20 cellular contexts compared by ENCODE assay signal in the genomic region with DNA sequence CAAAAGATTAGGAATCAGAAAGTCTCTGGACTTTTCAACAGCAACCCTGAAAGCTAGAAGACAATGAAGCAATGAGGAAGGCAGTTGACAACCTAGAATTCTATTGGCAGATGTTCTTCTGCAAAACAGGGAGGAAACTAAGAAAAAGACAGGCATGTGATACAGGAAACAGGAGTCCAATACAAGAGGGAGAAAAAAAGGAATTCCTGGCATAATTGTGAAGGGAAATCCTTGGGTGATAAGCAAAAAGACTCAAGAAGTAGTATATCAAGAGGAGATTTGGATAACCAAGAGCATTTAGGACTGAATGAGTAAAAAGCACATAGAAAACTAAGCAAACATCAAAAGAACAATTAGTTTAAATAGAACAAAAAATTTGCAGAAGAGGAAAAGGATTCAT. TPM values are rescaled to one million over a fixed set of nuclear protein-coding genes. Genes with fewer than 3 reads are reported as not detected.
"Had no signal": no experiment of that assay in that cellular context is flagged by ENCODE, and none has a peak within 500 bp of the region (broad histone marks: within the 10 kb centered on the region; RNA-seq: fewer than 3 reads in every experiment).

No MANE protein-coding gene starts in this region.

- ATAC-seq: activated CD4-positive, CD25-positive, alpha-beta regulatory T cell treated with anti-CD3 and anti-CD28 coated beads, Interleukin-2, amount 50 U/mL, for 24 hours; activated CD8-positive, alpha-beta T cell treated with anti-CD3 and anti-CD28 coated beads, Interleukin-2, amount 10 ng/mL, durations not matched to agents 7 days and 5 days; left cardiac atrium; natural killer cell treated with Interleukin-12 subunit alpha and Interleukin-12 subunit beta and Interleukin-15 and Interleukin-18, amount 100 ng/mL, for 72 hours; T-cell had no signal

- H3K36me3 ChIP-seq: esophagus muscularis mucosa, neutrophil, sigmoid colon, spleen had no signal

- H3K9me3 ChIP-seq: esophagus muscularis mucosa, neutrophil, sigmoid colon, spleen had no signal

- H3K4me3 ChIP-seq: coronary artery, esophagus muscularis mucosa, hepatocyte, sigmoid colon, spleen had no signal

- DNase-seq: activated CD4-positive, alpha-beta T cell treated with anti-CD3 and anti-CD28 coated beads, Interleukin-2, amount 10 ng/mL, durations not matched to agents 7 days and 5 days; activated CD8-positive, alpha-beta T cell treated with anti-CD3 and anti-CD28 coated beads, Interleukin-2, amount 10 ng/mL, durations not matched to agents 7 days and 5 days; activated naive CD4-positive, alpha-beta T cell treated with Interleukin-2 at 50 U/mL for 16 hours; activated naive CD8-positive, alpha-beta T cell treated with anti-CD3 and anti-CD28 coated beads, Interleukin-2, amount 10 ng/mL, durations not matched to agents 7 days and 5 days; activated T-cell treated with anti-CD3 and anti-CD28 coated beads, Interleukin-2, amount 50 U/mL, for 24 hours; central memory CD4-positive, alpha-beta T cell; foreskin fibroblast; left cardiac atrium; sigmoid colon; spleen; stimulated activated CD4-positive, alpha-beta T cell treated with anti-CD3 and anti-CD28 coated beads, Interleukin-4, amount 100 ng/mL, for 4 hours; stimulated activated naive CD4-positive, alpha-beta T cell; T-cell had no signal

- H3K27me3 ChIP-seq: esophagus muscularis mucosa, hepatocyte, neutrophil, sigmoid colon, spleen had no signal

- H3K27ac ChIP-seq: coronary artery, esophagus muscularis mucosa, hepatocyte, neutrophil, sigmoid colon, spleen had no signal

RNA-seq across cellular contexts. Expression of a gene that starts 58.6 kb away (rescaled TPM):
- total RNA-seq: activated CD4-positive, alpha-beta T cell treated with anti-CD3 and anti-CD28 coated beads, Interleukin-2, amount 10 ng/mL, durations not matched to agents 7 days and 5 days; activated CD8-positive, alpha-beta T cell treated with anti-CD3 and anti-CD28 coated beads, Interleukin-2, amount 10 ng/mL, durations not matched to agents 7 days and 5 days; activated T-helper 2 cell treated with anti-CD3 and anti-CD28 coated beads, Interferon-gamma antibody, Interleukin-2, Interleukin-4, amounts not matched to agents 10 μg/mL and 5 μg/mL and 100 μg/mL, durations not matched to agents 14 hours and 24 hours and 36 hours had no signal
